In genomic region chr7:12898610-12899009, GRCh38 we compare ENCODE assay signal across 32 cellular contexts.
"Had no signal": no experiment of that assay in that cellular context is flagged by ENCODE, and none has a peak within 500 bp of the region (broad histone marks: within the 10 kb centered on the region; RNA-seq: fewer than 3 reads in every experiment).

No MANE protein-coding gene starts in this region.

- DNase-seq: colonic mucosa; effector CD8-positive, alpha-beta T cell; endodermal cell; foreskin keratinocyte; heart left ventricle; hippocampal formation; left cardiac atrium; left lung; mesenchymal stem cell; midbrain; naive thymus-derived CD4-positive, alpha-beta T cell; occipital lobe; ovary; posterior cingulate gyrus; psoas muscle; right cardiac atrium; stimulated activated CD4-positive, alpha-beta T cell treated with anti-CD3 and anti-CD28 coated beads, Interleukin-12 subunit alpha, Interleukin-12 subunit beta, amount 100 ng/mL, for 4 hours; stimulated activated CD4-positive, alpha-beta T cell treated with anti-CD3 and anti-CD28 coated beads, Interleukin-1b, Interleukin-23, amount 100 ng/mL, for 48 hours; stimulated activated CD4-positive, alpha-beta T cell treated with anti-CD3 and anti-CD28 coated beads, Interleukin-4, amount 100 ng/mL, for 1 hour; stimulated activated CD8-positive, alpha-beta memory T cell treated with anti-CD3 and anti-CD28 coated beads, Interleukin-4, amount 100 ng/mL, for 48 hours; stimulated activated naive CD8-positive, alpha-beta T cell treated with anti-CD3 and anti-CD28 coated beads, Interleukin-15, Interleukin-2, amounts not matched to agents 100 U/mL and 50 U/mL, for 24 hours; transverse colon had no signal

- H3K36me3 Mint-ChIP-seq: naive thymus-derived CD4-positive, alpha-beta T cell; neural progenitor cell had no signal

- H3K4me1 ChIP-seq: colonic mucosa, heart left ventricle, left lung, neural progenitor cell, psoas muscle, transverse colon had no signal

- H3K9me3 ChIP-seq: colonic mucosa, gastroesophageal sphincter, heart left ventricle, left lung, ovary, psoas muscle, thoracic aorta, transverse colon, vagina had no signal

- H3K4me1 Mint-ChIP-seq: naive thymus-derived CD4-positive, alpha-beta T cell; nephron had no signal

- H3K27me3 ChIP-seq: colonic mucosa, foreskin keratinocyte, gastroesophageal sphincter, heart left ventricle, left lung, neural progenitor cell, ovary, transverse colon, vagina had no signal

- H3K4me3 Mint-ChIP-seq: dendritic cell treated with granulocyte-macrophage colony-stimulating factor and Interleukin-4, amounts not matched to agents 40 ng/mL and 50 ng/mL, for 4 days; endodermal cell; naive thymus-derived CD4-positive, alpha-beta T cell; nephron; neural progenitor cell had no signal

- H2AFZ ChIP-seq: neural progenitor cell had no signal

- ATAC-seq: esophagus mucosa; foreskin keratinocyte; gastroesophageal sphincter; heart left ventricle; left cardiac atrium; left lung; naive thymus-derived CD4-positive, alpha-beta T cell; psoas muscle; right cardiac atrium; stimulated activated naive CD8-positive, alpha-beta T cell treated with anti-CD3 and anti-CD28 coated beads, Interleukin-15, Interleukin-2, amounts not matched to agents 100 U/mL and 50 U/mL, for 24 hours had no signal

- H3K4me2 ChIP-seq: neural progenitor cell had no signal

- FAIRE-seq: islet of Langerhans had no signal

- H3K4me3 ChIP-seq: colonic mucosa, gastroesophageal sphincter, heart left ventricle, left lung, neural progenitor cell, ovary, psoas muscle, skin epidermis, thoracic aorta, transverse colon, vagina had no signal

- H3K27me3 Mint-ChIP-seq: dendritic cell treated with granulocyte-macrophage colony-stimulating factor and Interleukin-4, amounts not matched to agents 40 ng/mL and 50 ng/mL, for 4 days had no signal

- H3K9me3 Mint-ChIP-seq: dendritic cell treated with granulocyte-macrophage colony-stimulating factor and Interleukin-4, amounts not matched to agents 40 ng/mL and 50 ng/mL, for 4 days; endodermal cell; naive thymus-derived CD4-positive, alpha-beta T cell; nephron had no signal

- H3K36me3 ChIP-seq: colonic mucosa, gastroesophageal sphincter, heart left ventricle, left lung, neural progenitor cell, ovary, thoracic aorta, transverse colon, vagina had no signal

- H3K27ac Mint-ChIP-seq: dendritic cell treated with granulocyte-macrophage colony-stimulating factor and Interleukin-4, amounts not matched to agents 40 ng/mL and 50 ng/mL, for 4 days; endodermal cell; naive thymus-derived CD4-positive, alpha-beta T cell; nephron had no signal

- H3K9ac ChIP-seq: neural progenitor cell had no signal

- H3K27ac ChIP-seq: colonic mucosa, epithelial cell of prostate, foreskin keratinocyte, gastroesophageal sphincter, heart left ventricle, left lung, neural progenitor cell, ovary, psoas muscle, skin epidermis, thoracic aorta, transverse colon, vagina had no signal
